In genomic region chr1:246651012-246651411, GRCh38 we compare ENCODE assay signal across 1 cellular context.
TF ChIP-seq lines count a peak whose summit lies in the region.

No MANE protein-coding gene starts in this region.

TF ChIP-seq in GM12878, 131 proteins besides CTCF, POLR2A, EP300 and RAD21:
- TF ChIP-seq NR2F1 (conservative IDR thresholded peaks at IDR 0.05): no peak
- no peak for TF ChIP-seq ATF3 (IDR thresholded peaks at IDR 0.05; ENCODE audit: borderline replicate concordance, extremely low read depth, low read depth, low read length)
- TF ChIP-seq RUNX3 (IDR thresholded peaks at IDR 0.05; ENCODE audit: low read length): 0 out of 2 replicates have a peak, but pooled peaks have one; percentile 9
- TF ChIP-seq NRF1 (conservative IDR thresholded peaks at IDR 0.05; ENCODE audit: low read depth, low read length): no peak
- TF ChIP-seq USF1 (IDR thresholded peaks at IDR 0.05; ENCODE audit: borderline replicate concordance, extremely low read length, insufficient read depth, low read depth, low read length): no peak
